Comparison of ENCODE assay signal across 1 cellular context in the genomic region with DNA sequence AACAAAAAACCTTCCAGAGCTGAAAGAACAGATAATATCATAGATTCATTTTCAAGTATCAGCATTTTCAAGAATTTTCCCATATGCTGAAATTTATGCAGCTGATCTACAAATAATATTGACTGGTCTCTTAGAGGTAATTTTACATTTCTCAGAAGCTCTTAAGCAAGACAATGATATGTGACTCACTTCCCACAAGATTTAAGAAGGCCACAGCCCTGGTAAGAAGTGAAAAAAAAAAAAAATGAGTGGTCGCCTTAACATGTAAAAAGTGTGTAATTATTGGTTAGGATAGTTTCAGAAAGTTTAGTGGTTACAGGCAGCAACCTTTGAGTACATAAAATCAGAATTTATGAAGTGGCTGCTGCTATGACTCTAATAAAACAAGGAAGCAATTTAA.
A peak's percentile ranks its signal among the peaks of the same experiment; 100 is the strongest.
TF ChIP-seq lines count a peak whose summit lies in the region.

No MANE protein-coding gene starts in this region.

TF ChIP-seq in IMR-90, 13 proteins besides CTCF, POLR2A, EP300 and RAD21:
- TF ChIP-seq CHD1 (IDR thresholded peaks at IDR 0.05; ENCODE audit: low read depth, low read length) (no peak), CEBPB (IDR thresholded peaks at IDR 0.05; ENCODE audit: low read depth, low read length) (peak; percentile 79), FOS (IDR thresholded peaks at IDR 0.05; ENCODE audit: low read depth, low read length) (no peak)
